1 cellular context compared by ENCODE assay signal in genomic region chr3:63940389-63940757, GRCh38.
TF ChIP-seq lines count a peak whose summit lies in the region.

No MANE protein-coding gene starts in this region.

TF ChIP-seq in K562, 482 proteins besides CTCF, POLR2A, EP300 and RAD21:
- TF ChIP-seq HMBOX1 (IDR thresholded peaks at IDR 0.05) (peak; percentile 52; the same call in 1 of the 2 replicates), HCFC1 (IDR thresholded peaks at IDR 0.05; ENCODE audit: low read depth, low read length) (no peak), CEBPB (tag; IDR thresholded peaks at IDR 0.05) (peak; percentile 40; the same call in 1 of the 2 replicates), NCOR1 (IDR thresholded peaks at IDR 0.05) (0 out of 2 replicates have a peak, but pooled peaks have one; percentile 18), WHSC1 (IDR thresholded peaks at IDR 0.05; ENCODE audit: low read length) (no peak), ZNF785 (CRISPR knock-in tag; IDR thresholded peaks at IDR 0.05) (no peak), MECOM (CRISPR knock-in tag; IDR thresholded peaks at IDR 0.05) (no peak), HES1 (IDR thresholded peaks at IDR 0.05; ENCODE audit: low read depth) (peak; percentile 40; the same call in 1 of the 2 replicates), KAT2B (IDR thresholded peaks at IDR 0.05; ENCODE audit: low read depth, low read length) (no peak), ARID1B (IDR thresholded peaks at IDR 0.05) (peak; percentile 56), CEBPG (CRISPR knock-in tag; IDR thresholded peaks at IDR 0.05) (no peak), CEBPG (tag; conservative IDR thresholded peaks at IDR 0.05 in 1 of 2, IDR thresholded peaks at IDR 0.05 in 1 of 2) (peak in 1 of 2 experiments; percentile 32; a peak in 1 of 4 replicates), STAT5A (IDR thresholded peaks at IDR 0.05; ENCODE audit: borderline replicate concordance, low read length) (no peak), CBFA2T3 (IDR thresholded peaks at IDR 0.05) (peak; percentile 63), SOX6 (IDR thresholded peaks at IDR 0.05) (peak; percentile 87), MEF2D (tag; conservative IDR thresholded peaks at IDR 0.05; ENCODE audit: low read depth) (peak; percentile 80), TCF3 (CRISPR knock-in tag; IDR thresholded peaks at IDR 0.05) (peak; percentile 46; the same call in 1 of the 2 replicates), FOXA1 (IDR thresholded peaks at IDR 0.05; ENCODE audit: borderline replicate concordance) (no peak), TEAD4 (IDR thresholded peaks at IDR 0.05; ENCODE audit: low read length) (peak; percentile 74), TEAD4 (CRISPR knock-in tag; IDR thresholded peaks at IDR 0.05; ENCODE audit: borderline replicate concordance) (no peak), MAFG (tag; conservative IDR thresholded peaks at IDR 0.05) (no peak), HDAC6 (IDR thresholded peaks at IDR 0.05; ENCODE audit: low read depth, low read length) (no peak), HDGF (IDR thresholded peaks at IDR 0.05) (no peak), KLF16 (IDR thresholded peaks at IDR 0.05) (peak; percentile 62; the same call in 1 of the 2 replicates), ESRRA (IDR thresholded peaks at IDR 0.05; ENCODE audit: borderline replicate concordance, low read depth) (peak; percentile 31; the same call in 1 of the 2 replicates), ZNF197 (CRISPR knock-in tag; IDR thresholded peaks at IDR 0.05; ENCODE audit: low read depth) (no peak), FOSL1 (tag; conservative IDR thresholded peaks at IDR 0.05) (peak; percentile 89), FOXA3 (CRISPR knock-in tag; conservative IDR thresholded peaks at IDR 0.05 in 1 of 2, IDR thresholded peaks at IDR 0.05 in 1 of 2) (peak in 1 of 2 experiments; percentile 93; a peak in 2 of 4 replicates), HDAC2 (IDR thresholded peaks at IDR 0.05) (no peak), TAL1 (IDR thresholded peaks at IDR 0.05) (peak; percentile 58)
